Comparison of ENCODE assay signal across 32 cellular contexts in the genomic region with DNA sequence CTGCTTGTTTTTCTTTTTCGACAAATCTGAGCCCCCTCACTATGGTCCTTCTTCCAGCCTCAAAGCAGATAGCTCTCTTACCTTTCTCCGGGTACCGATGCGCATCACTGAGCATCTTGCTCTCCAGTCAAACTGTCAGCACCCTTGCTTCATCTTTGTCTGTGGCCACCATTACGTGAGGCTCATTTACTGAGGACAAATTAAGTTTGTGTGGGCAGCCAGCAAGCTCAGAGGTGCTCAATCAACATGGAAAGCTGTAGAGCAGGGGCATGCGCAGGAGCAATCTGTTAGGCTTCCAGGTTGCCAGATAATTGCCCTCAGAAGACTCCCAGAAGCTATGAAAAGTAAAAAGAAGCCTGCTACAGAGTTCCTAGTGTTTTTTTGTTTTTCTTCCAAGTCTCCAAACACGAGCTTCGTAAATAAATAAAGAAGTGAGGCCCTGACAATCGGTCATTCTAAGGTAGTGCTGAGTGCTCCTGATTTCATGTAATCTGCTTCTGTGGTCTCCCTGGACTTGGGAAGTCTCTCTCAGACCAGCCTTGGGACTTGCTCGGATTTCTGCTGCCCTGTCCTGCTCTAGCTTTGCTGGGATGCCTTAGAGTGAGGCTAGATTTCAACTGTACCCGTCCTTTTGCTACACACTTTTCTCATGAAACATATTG. TPM values are rescaled to one million over a fixed set of nuclear protein-coding genes. Genes with fewer than 3 reads are reported as not detected.
DNase-seq lines count a peak whose midpoint lies in the region; ATAC-seq, FAIRE-seq and TF ChIP-seq lines count a peak whose summit lies in the region.
"Had no signal": no experiment of that assay in that cellular context is flagged by ENCODE, and none has a peak within 500 bp of the region (broad histone marks: within the 10 kb centered on the region; RNA-seq: fewer than 3 reads in every experiment).

No MANE protein-coding gene starts in this region.

- no peaks in the 10 kb centered on the region for H3K9me3 Mint-ChIP-seq in activated CD8-positive, alpha-beta memory T cell treated with anti-CD3 and anti-CD28 coated beads, Interleukin-2, amount 10 ng/mL, durations not matched to agents 7 days and 5 days (ENCODE audit: low read depth)
- H3K9me3 Mint-ChIP-seq in HFFc6, result no peaks in the 10 kb centered on the region
- H3K9me3 Mint-ChIP-seq: activated naive CD4-positive, alpha-beta T cell treated with anti-CD3 and anti-CD28 coated beads for 36 hours; activated T-helper 1 cell treated with anti-CD3 and anti-CD28 coated beads, Interleukin-12 subunit alpha, Interleukin-12 subunit beta, Interleukin-2, Interleukin-4 antibody, amounts not matched to agents 30 ng/mL and 10 ng/mL and 1 ng/mL, durations not matched to agents 14 hours and 24 hours and 36 hours; WTC11 had no signal

- H4K91ac ChIP-seq in neuronal stem cell (ENCODE audit: low read depth, low read length, poor library complexity), result no peak overlapping the region

- no peak for DNase-seq in activated CD8-positive, alpha-beta memory T cell treated with anti-CD3 and anti-CD28 coated beads, Interleukin-2, amount 10 ng/mL, durations not matched to agents 7 days and 5 days
- no peak for DNase-seq in activated CD8-positive, alpha-beta memory T cell treated with anti-CD3 and anti-CD28 coated beads, Interleukin-2, amount 50 U/mL, for 48 hours
- no peak for DNase-seq in HFFc6
- DNase-seq in ecto neural progenitor cell (ENCODE audit: low spot score), result peak; percentile 43
- peak; percentile 17 for DNase-seq in neuronal stem cell (ENCODE audit: low spot score)
- DNase-seq in BE2C, result no peak
- no peak for DNase-seq in H54 (ENCODE audit: insufficient read length, low spot score)
- DNase-seq: activated CD4-positive, alpha-beta T cell treated with anti-CD3 and anti-CD28 coated beads, Interleukin-2, amount 50 U/mL, for 1 hour; activated naive CD4-positive, alpha-beta T cell treated with anti-CD3 and anti-CD28 coated beads for 36 hours; amygdala; hypothalamus; left cardiac atrium; NCI-H1417 treated with DMSO at 0.1 percent for 48 hours; NCI-H2029 treated with DMSO at 0.1 percent for 48 hours; NCI-H526 treated with DMSO at 0.1 percent for 48 hours; NK-92 treated with Interleukin-12 subunit alpha and Interleukin-12 subunit beta, amount 100 ng/mL, for 24 hours; PC-3; sigmoid colon; stimulated activated CD4-positive, alpha-beta T cell treated with anti-CD3 and anti-CD28 coated beads, Interleukin-12 subunit alpha, Interleukin-12 subunit beta, amount 100 ng/mL, for 4 hours; stimulated activated CD4-positive, alpha-beta T cell treated with anti-CD3 and anti-CD28 coated beads, Interleukin-2, amount 100 ng/mL, for 48 hours; stomach; thyroid gland had no signal

- H3K36me3 Mint-ChIP-seq in activated CD8-positive, alpha-beta memory T cell treated with anti-CD3 and anti-CD28 coated beads, Interleukin-2, amount 10 ng/mL, durations not matched to agents 7 days and 5 days, result no peaks in the 10 kb centered on the region
- no peaks in the 10 kb centered on the region for H3K36me3 Mint-ChIP-seq in HFFc6 (ENCODE audit: low read depth)
- H3K36me3 Mint-ChIP-seq: WTC11 had no signal

- no peak overlapping the region for H3K18ac ChIP-seq in neuronal stem cell (ENCODE audit: low read length)

- peaks cover 2 to 4% of the 10 kb centered on the region in 2 donors for H3K4me1 ChIP-seq in neuronal stem cell (ENCODE audit: control insufficient read depth in 2 of 2, insufficient read depth in 1 of 2, low read depth in 1 of 2, low read length in 2 of 2)
- H3K4me1 ChIP-seq in BE2C, result peaks cover 9% of the 10 kb centered on the region

- CTCF ChIA-PET in activated CD8-positive, alpha-beta memory T cell treated with anti-CD3 and anti-CD28 coated beads, Interleukin-2, amount 10 ng/mL, durations not matched to agents 7 days and 5 days (lab: Charles Lee), result interaction anchor here (1.2 to 4.6 kb wide), 5 partner anchors 13 to 384 kb away, joined by 5 to 50 read pairs (median 9); partner anchors contain the start of gene LHX9

- H2AK5ac ChIP-seq in neuronal stem cell (ENCODE audit: low read depth, low read length), result no peak overlapping the region

- H3K27me3 ChIP-seq in neuronal stem cell (ENCODE audit: control insufficient read depth in 3 of 3, insufficient read depth in 3 of 3, low read depth in 1 of 3, low read length in 3 of 3), result peaks cover 4 to 63% (median 41%) of the 10 kb centered on the region in 3 experiments
- H3K27me3 ChIP-seq in BE2C, result peaks cover 10% of the 10 kb centered on the region
- H3K27me3 ChIP-seq: vagina had no signal

- H3K27ac Mint-ChIP-seq in activated CD8-positive, alpha-beta memory T cell treated with anti-CD3 and anti-CD28 coated beads, Interleukin-2, amount 10 ng/mL, durations not matched to agents 7 days and 5 days, result no peak overlapping the region
- H3K27ac Mint-ChIP-seq in HFFc6, result no peak overlapping the region
- H3K27ac Mint-ChIP-seq: activated naive CD4-positive, alpha-beta T cell treated with anti-CD3 and anti-CD28 coated beads for 36 hours; WTC11 had no signal

- peaks cover 0 to 2% of the 10 kb centered on the region in 2 donors for H3K9me3 ChIP-seq in neuronal stem cell (replicated peaks in 1 of 2; ENCODE audit: control insufficient read depth in 2 of 2, insufficient read depth in 1 of 2, low read depth in 1 of 2, low read length in 2 of 2)
- H3K9me3 ChIP-seq in BE2C, result no peaks in the 10 kb centered on the region
- H3K9me3 ChIP-seq: gastroesophageal sphincter, HAP-1, neutrophil, prostate gland, sigmoid colon, stomach, thyroid gland, vagina had no signal

- no peak overlapping the region for H2BK12ac ChIP-seq in neuronal stem cell (ENCODE audit: low read length)

- H3K4me3 ChIP-seq in neuronal stem cell (ENCODE audit: low read length in 2 of 2) (no peak overlapping the region), BE2C (ENCODE audit: low read depth, low read length) (no peak overlapping the region)
- H3K4me3 ChIP-seq: gastroesophageal sphincter, HAP-1, prostate gland, sigmoid colon, stomach, thyroid gland, vagina had no signal

- no peak for ATAC-seq in activated CD8-positive, alpha-beta memory T cell treated with anti-CD3 and anti-CD28 coated beads, Interleukin-2, amount 10 ng/mL, durations not matched to agents 7 days and 5 days
- no peak for ATAC-seq in GM18868 (IDR thresholded peaks at IDR 0.05; ENCODE audit: unreplicated experiment)
- ATAC-seq: gastroesophageal sphincter, left cardiac atrium, PC-3, WTC11 had no signal

- H3K27ac ChIP-seq in neuronal stem cell (replicated peaks; ENCODE audit: low read length), result no peak overlapping the region
- H3K27ac ChIP-seq: gastroesophageal sphincter, KMS-11, neutrophil, prostate gland, sigmoid colon, stomach, thyroid gland, vagina had no signal

- no peak overlapping the region for H4K8ac ChIP-seq in neuronal stem cell (ENCODE audit: low read depth, low read length)

- peak overlapping the region; percentile 1 for H3K4me3 Mint-ChIP-seq in activated CD8-positive, alpha-beta memory T cell treated with anti-CD3 and anti-CD28 coated beads, Interleukin-2, amount 10 ng/mL, durations not matched to agents 7 days and 5 days
- H3K4me3 Mint-ChIP-seq in HFFc6, result peak overlapping the region; percentile 96
- H3K4me3 Mint-ChIP-seq: activated naive CD4-positive, alpha-beta T cell treated with anti-CD3 and anti-CD28 coated beads for 36 hours had no signal

- FAIRE-seq in H54 (lab: Jason Lieb, UNC), result no peak
- FAIRE-seq: bronchial epithelial cell had no signal

- no peak overlapping the region for H3K14ac ChIP-seq in neuronal stem cell (ENCODE audit: low read length)

- no peak overlapping the region for H2BK15ac ChIP-seq in neuronal stem cell (ENCODE audit: low read length)

- H2BK5ac ChIP-seq in neuronal stem cell (ENCODE audit: low read length), result no peak overlapping the region

- H3K4me2 ChIP-seq in neuronal stem cell (ENCODE audit: insufficient read depth, low read length, poor library complexity, severe bottlenecking), result no peak overlapping the region

- H3K4ac ChIP-seq in neuronal stem cell (ENCODE audit: low read length), result no peak overlapping the region

- WGBS in neuronal stem cell (ENCODE audit: extremely low coverage in 2 of 2, insufficient read length in 2 of 2, insufficient replicate concordance in 1 of 2), 2 donors, result no CpG with 5 or more reads among the region's 11 CpGs

- TF ChIP-seq POLR2A in H54 (IDR thresholded peaks at IDR 0.05; ENCODE audit: low read depth, low read length), result no peak

- H2AFZ ChIP-seq in neuronal stem cell (ENCODE audit: low read length), result no peak overlapping the region

- TF ChIP-seq CTCF in HFFc6 (IDR thresholded peaks at IDR 0.05) (no peak), BE2C (IDR thresholded peaks at IDR 0.05; ENCODE audit: low read depth, low read length) (no peak)

- H3K36me3 ChIP-seq in neuronal stem cell (replicated peaks in 1 of 2; ENCODE audit: control insufficient read depth in 2 of 2, insufficient read depth in 2 of 2, low read length in 2 of 2) (no peaks in the 10 kb centered on the region), BE2C (no peaks in the 10 kb centered on the region)
- H3K36me3 ChIP-seq: gastroesophageal sphincter, HAP-1, neutrophil, prostate gland, sigmoid colon, stomach, thyroid gland, vagina had no signal

- H3K79me1 ChIP-seq in neuronal stem cell (ENCODE audit: low read depth, low read length), result no peaks in the 10 kb centered on the region

- no peak overlapping the region for H2BK120ac ChIP-seq in neuronal stem cell (ENCODE audit: low read depth, low read length)

- peaks cover 58% of the 10 kb centered on the region for H3K27me3 Mint-ChIP-seq in activated CD8-positive, alpha-beta memory T cell treated with anti-CD3 and anti-CD28 coated beads, Interleukin-2, amount 10 ng/mL, durations not matched to agents 7 days and 5 days
- H3K27me3 Mint-ChIP-seq in HFFc6 (ENCODE audit: insufficient read depth), result no peaks in the 10 kb centered on the region; the same call in 1 of the 2 replicates

- H3K4me1 Mint-ChIP-seq in activated CD8-positive, alpha-beta memory T cell treated with anti-CD3 and anti-CD28 coated beads, Interleukin-2, amount 10 ng/mL, durations not matched to agents 7 days and 5 days, result peaks cover 28% of the 10 kb centered on the region
- peaks cover 50% of the 10 kb centered on the region for H3K4me1 Mint-ChIP-seq in HFFc6 (ENCODE audit: low read depth)

- no peak overlapping the region for H3K23ac ChIP-seq in neuronal stem cell (ENCODE audit: low read depth, low read length, poor library complexity)

- no peak overlapping the region for H3K9ac ChIP-seq in neuronal stem cell (ENCODE audit: low read depth, low read length, poor library complexity)

RNA-seq across cellular contexts. Expression of gene C1orf53, which starts 1.8 kb away (rescaled TPM):
- 1 to 10 TPM in 1 of 2 experiments, under 1 TPM in 1; 0.55 to 2.5 TPM for total RNA-seq in activated CD8-positive, alpha-beta memory T cell treated with anti-CD3 and anti-CD28 coated beads, Interleukin-2, amount 10 ng/mL, durations not matched to agents 7 days and 5 days
- total RNA-seq in HFFc6 (2021; fragmentation: NEBNext Ultra II Directional; extraction: Animal tissue kit (Norgen Biotek cat#: 25700)), result 10 to 100 TPM; 18.6 to 21.8 (median 19.9) TPM
- 2.5 TPM for polyA plus RNA-seq in neuronal stem cell (2013, experiment 1 of 2)
- polyA plus RNA-seq in neuronal stem cell (2013, experiment 2 of 2), result 3.7 TPM
- polyA plus RNA-seq in BE2C (2012; ENCODE audit: insufficient read depth, insufficient read length, low read depth), result 5.1 TPM
- total RNA-seq: stomach had no signal

RNA-seq across cellular contexts. Expression of gene LHX9, which starts 12.9 kb away (rescaled TPM):
- under 1 TPM in 1 of 2 experiments, not detected in 1; 0.42 TPM for total RNA-seq in activated CD8-positive, alpha-beta memory T cell treated with anti-CD3 and anti-CD28 coated beads, Interleukin-2, amount 10 ng/mL, durations not matched to agents 7 days and 5 days
- total RNA-seq in HFFc6 (2021; fragmentation: NEBNext Ultra II Directional; extraction: Animal tissue kit (Norgen Biotek cat#: 25700)), result 100 to 1,000 TPM; 126 to 183 (median 174) TPM
- 0.06 TPM for polyA plus RNA-seq in neuronal stem cell (2013, experiment 1 of 2)
- polyA plus RNA-seq in neuronal stem cell (2013, experiment 2 of 2), result 0.03 TPM
- 2.6 TPM for polyA plus RNA-seq in BE2C (2012; ENCODE audit: insufficient read depth, insufficient read length, low read depth)
- total RNA-seq: activated naive CD4-positive, alpha-beta T cell treated with anti-CD3 and anti-CD28 coated beads for 36 hours; activated T-helper 1 cell treated with anti-CD3 and anti-CD28 coated beads, Interleukin-12 subunit alpha, Interleukin-12 subunit beta, Interleukin-2, Interleukin-4 antibody, amounts not matched to agents 30 ng/mL and 10 ng/mL and 1 ng/mL, durations not matched to agents 14 hours and 24 hours and 36 hours; bronchial epithelial cell; gastroesophageal sphincter; sigmoid colon; stomach; thyroid gland; vagina; WTC11 had no signal
- polyA plus RNA-seq: stomach had no signal

Comparison
In these comparisons a context has a peak if more than half of its experiments do, and no peak if none do; other contexts are left out.
1. DNase-seq: peak in ecto neural progenitor cell (single experiment) and neuronal stem cell (single experiment); none in activated CD8-positive, alpha-beta memory T cell treated with anti-CD3 and anti-CD28 coated beads, Interleukin-2, amount 10 ng/mL, durations not matched to agents 7 days and 5 days (single experiment), activated CD8-positive, alpha-beta memory T cell treated with anti-CD3 and anti-CD28 coated beads, Interleukin-2, amount 50 U/mL, for 48 hours (single experiment), HFFc6 (single experiment), BE2C (single experiment) and H54 (single experiment).
2. RNA of gene C1orf53, which starts 1.8 kb away (total RNA-seq): 18.6 to 21.8 TPM in HFFc6; 0.55 to 2.5 TPM in activated CD8-positive, alpha-beta memory T cell treated with anti-CD3 and anti-CD28 coated beads, Interleukin-2, amount 10 ng/mL, durations not matched to agents 7 days and 5 days; every median in the first group is over 4 times any median in the second.
3. RNA of gene LHX9, which starts 12.9 kb away (total RNA-seq): 126 to 183 TPM in HFFc6; 0.42 TPM in activated CD8-positive, alpha-beta memory T cell treated with anti-CD3 and anti-CD28 coated beads, Interleukin-2, amount 10 ng/mL, durations not matched to agents 7 days and 5 days; every median in the first group is over 10 times any median in the second.